Comparison of ENCODE assay signal across 8 cellular contexts in genomic region chr12:40107803-40108620, GRCh38. TPM values are rescaled to one million over a fixed set of nuclear protein-coding genes. Genes with fewer than 3 reads are reported as not detected.
A peak's percentile ranks its signal among the peaks of the same experiment; 100 is the strongest.
DNase-seq lines count a peak whose midpoint lies in the region; ATAC-seq and TF ChIP-seq lines count a peak whose summit lies in the region.

No MANE protein-coding gene starts in this region.

- peaks cover 11% of the 10 kb centered on the region; the same call in 1 of the 2 replicates for H3F3A ChIP-seq in GM23248 (ENCODE audit: insufficient read depth)

- H3K27ac ChIP-seq in GM23248 (no peak overlapping the region), RWPE1 (no peak overlapping the region), breast epithelium (no peak overlapping the region)

- CTCF ChIA-PET in RWPE1 (lab: Yijun Ruan, JAX) = interaction anchor here (3.6 kb wide), 1 partner anchor 97 kb away, joined by 25 read pairs; no protein-coding TSS in a partner anchor

- H3K9ac ChIP-seq in GM23248 = no peak overlapping the region

- TF ChIP-seq CTCF in RWPE1 (conservative IDR thresholded peaks at IDR 0.05; ENCODE audit: low read depth) (peak; percentile 48), breast epithelium (IDR thresholded peaks at IDR 0.05) (no peak)

- peak overlapping the region; percentile 82; the same call in 1 of the 2 replicates for H2AFZ ChIP-seq in GM23248

- H3K27me3 ChIP-seq in GM23248 (replicated peaks; ENCODE audit: insufficient read depth) (no peaks in the 10 kb centered on the region), breast epithelium (no peaks in the 10 kb centered on the region)

- H3K9me3 ChIP-seq in GM23248 (ENCODE audit: low read depth) (no peaks in the 10 kb centered on the region), breast epithelium (no peaks in the 10 kb centered on the region)

- peak overlapping the region; percentile 87 for H3K4me2 ChIP-seq in GM23248 (ENCODE audit: unreplicated experiment)

- ATAC-seq in sciatic nerve (no peak), HG03159 (IDR thresholded peaks at IDR 0.05; ENCODE audit: unreplicated experiment) (no peak)

- peaks cover 10% of the 10 kb centered on the region for H3K4me1 ChIP-seq in GM23248 (ENCODE audit: insufficient read depth)
- peaks cover 0 to 4% of the 10 kb centered on the region in 2 donors for H3K4me1 ChIP-seq in breast epithelium

- intact Hi-C loops in breast epithelium (cut with DNase I; ENCODE audit: low total_unique reads) = loop anchor here (10.0 kb wide), 1 partner anchor 333 kb away; no protein-coding TSS in a partner anchor
- intact Hi-C loops in sciatic nerve (cut with DNase I) = no loop called here

- H4K20me1 ChIP-seq in GM23248 (ENCODE audit: insufficient read depth) = no peaks in the 10 kb centered on the region

- in situ Hi-C loops in GM23248 (cut with MboI) = no loop called here

- DNase-seq in GM23248 (no peak), RWPE1 (ENCODE audit: low spot score) (no peak), breast epithelium (ENCODE audit: low spot score in 2 of 2) (no peak), sciatic nerve (ENCODE audit: low spot score) (peak; percentile 50), AG20443 (ENCODE audit: low spot score) (no peak), NCI-H187 (lab: John Stamatoyannopoulos, UW) (no peak), cortex of kidney (lab: John Stamatoyannopoulos, UW) (no peak)

- H3K4me3 ChIP-seq in GM23248 = no peak overlapping the region
- peak overlapping the region in 2 of 3 donors; percentile 87 to 94 for H3K4me3 ChIP-seq in breast epithelium

- H3K36me3 ChIP-seq in GM23248 (ENCODE audit: low read depth) (no peaks in the 10 kb centered on the region), breast epithelium (no peaks in the 10 kb centered on the region)

- WGBS in GM23248 (ENCODE audit: low coverage in 1 of 2, low lambda C conversion rate in 2 of 2, missing lambda C conversion rate in 2 of 2), 2 experiments = 72 to 74% methylated on average over 29 of the region's 29 CpGs

- no peaks in the 10 kb centered on the region for H3K9me2 ChIP-seq in GM23248 (ENCODE audit: insufficient read depth)

- H3K79me2 ChIP-seq in GM23248 (ENCODE audit: insufficient read depth) = peaks cover 16% of the 10 kb centered on the region

- TF ChIP-seq POLR2A in breast epithelium (IDR thresholded peaks at IDR 0.05) = no peak

- POLR2A ChIA-PET in RWPE1 (lab: Yijun Ruan, JAX; ENCODE audit: low non-redundant PET) = no interaction called here

RNA-seq across cellular contexts. Expression of gene SLC2A13, which starts 2.1 kb away (rescaled TPM):
- total RNA-seq in GM23248 (2014; rRNA removed; shearing (Covaris generic)) = 8.1 and 9.2 TPM in 2 replicates
- polyA plus RNA-seq in GM23248 (2016; fragmentation: Nextera tagmentation; extraction: Ambion mirVana) = 2.7 and 3.3 TPM in 2 replicates
- 10 to 100 TPM; 17.1 to 32.2 (median 22.0) TPM for total RNA-seq in breast epithelium
- 12.7 TPM for total RNA-seq in sciatic nerve
